1 cellular context compared by ENCODE assay signal in genomic region chr2:60806988-60807681, GRCh38.
TF ChIP-seq lines count a peak whose summit lies in the region.

No MANE protein-coding gene starts in this region.

TF ChIP-seq in GM12878, 131 proteins besides CTCF, POLR2A, EP300 and RAD21 (continued from another document and continues in another):
- TF ChIP-seq SP1 (IDR thresholded peaks at IDR 0.05; ENCODE audit: low read depth, low read length) (no peak), MTA2 (IDR thresholded peaks at IDR 0.05; ENCODE audit: low read depth) (peak; percentile 64), KAT2A (conservative IDR thresholded peaks at IDR 0.05; ENCODE audit: control insufficient read depth, low read depth, low read length) (no peak), TCF7 (IDR thresholded peaks at IDR 0.05; ENCODE audit: borderline replicate concordance) (no peak), ZZZ3 (IDR thresholded peaks at IDR 0.05; ENCODE audit: control insufficient read depth, insufficient read length, low read depth) (no peak), IRF5 (IDR thresholded peaks at IDR 0.05; ENCODE audit: borderline replicate concordance) (no peak), ZBED1 (IDR thresholded peaks at IDR 0.05; ENCODE audit: borderline replicate concordance) (no peak), BCL3 (IDR thresholded peaks at IDR 0.05; ENCODE audit: borderline replicate concordance, insufficient read depth, low read depth, low read length, poor library complexity, severe bottlenecking) (peak; percentile 93), JUND (IDR thresholded peaks at IDR 0.05; ENCODE audit: low read depth, low read length) (no peak), FOS (IDR thresholded peaks at IDR 0.05; ENCODE audit: borderline replicate concordance, extremely low read depth, insufficient read length) (no peak), REST (IDR thresholded peaks at IDR 0.05; ENCODE audit: low read depth, low read length) (no peak), ETV6 (conservative IDR thresholded peaks at IDR 0.05 in 1 of 2, IDR thresholded peaks at IDR 0.05 in 1 of 2; ENCODE audit: borderline replicate concordance in 1 of 2, low read depth in 1 of 2) (no peak), CBFB (IDR thresholded peaks at IDR 0.05; ENCODE audit: low read depth) (no peak; the same call in 1 of the 2 replicates), SUPT20H (IDR thresholded peaks at IDR 0.05; ENCODE audit: borderline replicate concordance, control insufficient read depth, low read depth, low read length) (no peak), EZH2 (IDR thresholded peaks at IDR 0.05; ENCODE audit: borderline replicate concordance, control insufficient read depth, low read depth, low read length) (no peak), MXI1 (IDR thresholded peaks at IDR 0.05; ENCODE audit: low read depth, low read length) (no peak), TARDBP (IDR thresholded peaks at IDR 0.05; ENCODE audit: borderline replicate concordance) (no peak), FOXK2 (IDR thresholded peaks at IDR 0.05) (no peak), PRDM15 (CRISPR knock-in tag; IDR thresholded peaks at IDR 0.05) (no peak), TCF12 (IDR thresholded peaks at IDR 0.05; ENCODE audit: low read depth, low read length) (peak; percentile 60; the same call in 1 of the 2 replicates), RELB (IDR thresholded peaks at IDR 0.05; ENCODE audit: low read depth) (peak; percentile 59; the same call in 1 of the 2 replicates), ZNF592 (IDR thresholded peaks at IDR 0.05) (no peak), PML (IDR thresholded peaks at IDR 0.05; ENCODE audit: low read length) (no peak), PKNOX1 (IDR thresholded peaks at IDR 0.05) (peak; percentile 65), ZNF274 (IDR thresholded peaks at IDR 0.05; ENCODE audit: insufficient read depth, insufficient read length) (no peak), BRCA1 (IDR thresholded peaks at IDR 0.05; ENCODE audit: low read depth, low read length) (no peak), NR2C1 (IDR thresholded peaks at IDR 0.05) (no peak), CBX5 (IDR thresholded peaks at IDR 0.05; ENCODE audit: low read depth) (0 out of 2 replicates have a peak, but pooled peaks have one; percentile 18), POLR2AphosphoS2 (IDR thresholded peaks at IDR 0.05; ENCODE audit: low read depth, low read length) (no peak), IRF4 (IDR thresholded peaks at IDR 0.05; ENCODE audit: low read depth, low read length) (no peak), POLR2AphosphoS5 (IDR thresholded peaks at IDR 0.05; ENCODE audit: low read length) (no peak), SREBF1 (IDR thresholded peaks at IDR 0.05; ENCODE audit: low read length) (no peak), ZBTB40 (IDR thresholded peaks at IDR 0.05; ENCODE audit: borderline replicate concordance) (no peak), EGR1 (IDR thresholded peaks at IDR 0.05; ENCODE audit: borderline replicate concordance in 1 of 2, low read depth in 2 of 2, low read length in 2 of 2) (peak in 1 of 2 experiments; percentile 16; a peak in 1 of 3 replicates)
